In genomic region chr3:74603292-74603691, GRCh38 we compare ENCODE assay signal across 35 cellular contexts. TPM values are rescaled to one million over a fixed set of nuclear protein-coding genes. Genes with fewer than 3 reads are reported as not detected.
"Had no signal": no experiment of that assay in that cellular context is flagged by ENCODE, and none has a peak within 500 bp of the region (broad histone marks: within the 10 kb centered on the region; RNA-seq: fewer than 3 reads in every experiment).

No MANE protein-coding gene starts in this region.

- H3K27ac ChIP-seq: ascending aorta, breast epithelium, VCaP had no signal

- H3K27ac Mint-ChIP-seq: activated B cell treated with CpG ODN at 0.5 μM for 24 hours; activated CD4-positive, alpha-beta memory T cell treated with anti-CD3 and anti-CD28 coated beads, Interleukin-2, amount 10 ng/mL, durations not matched to agents 7 days and 5 days; activated CD4-positive, alpha-beta T cell treated with anti-CD3 and anti-CD28 coated beads for 36 hours; activated CD4-positive, alpha-beta T cell treated with anti-CD3 and anti-CD28 coated beads, Interleukin-2, amount 10 ng/mL, durations not matched to agents 7 days and 5 days; activated CD8-positive, alpha-beta memory T cell treated with anti-CD3 and anti-CD28 coated beads, Interleukin-2, amount 10 ng/mL, durations not matched to agents 7 days and 5 days; activated CD8-positive, alpha-beta T cell treated with anti-CD3 and anti-CD28 coated beads, Interleukin-2, amount 10 ng/mL, durations not matched to agents 7 days and 5 days; activated naive CD4-positive, alpha-beta T cell treated with anti-CD3 and anti-CD28 coated beads, Interleukin-2, amount 10 ng/mL, durations not matched to agents 7 days and 5 days; activated naive CD4-positive, alpha-beta T cell treated with anti-CD3 and anti-CD28 coated beads, Interleukin-2, amount 50 U/mL, for 24 hours; activated naive CD8-positive, alpha-beta T cell; activated naive CD8-positive, alpha-beta T cell treated with anti-CD3 and anti-CD28 coated beads, Interleukin-2, amount 10 ng/mL, durations not matched to agents 7 days and 5 days; activated naive CD8-positive, alpha-beta T cell treated with anti-CD3 and anti-CD28 coated beads, Interleukin-2, amount 50 U/mL, for 24 hours; activated T-cell treated with anti-CD3 and anti-CD28 coated beads, Interleukin-2, amount 50 U/mL, for 24 hours; activated T-helper 2 cell treated with anti-CD3 and anti-CD28 coated beads, Interferon-gamma antibody, Interleukin-2, Interleukin-4, amounts not matched to agents 10 μg/mL and 5 μg/mL and 100 μg/mL, durations not matched to agents 14 hours and 24 hours and 36 hours; brain; T-helper 1 cell treated with Interleukin-12 subunit alpha and Interleukin-12 subunit beta and Interleukin-4 antibody, amounts not matched to agents 30 μg/mL and 1 μg/mL, for 36 hours; T-helper 2 cell treated with Interferon-gamma antibody and Interleukin-4, amounts not matched to agents 5 μg/mL and 100 μg/mL, for 36 hours had no signal

- H3K4me3 ChIP-seq: ascending aorta, breast epithelium had no signal

- H3K36me3 Mint-ChIP-seq: activated CD8-positive, alpha-beta memory T cell treated with anti-CD3 and anti-CD28 coated beads, Interleukin-2, amount 10 ng/mL, durations not matched to agents 7 days and 5 days; activated naive CD4-positive, alpha-beta T cell treated with anti-CD3 and anti-CD28 coated beads, Interleukin-2, amount 10 ng/mL, durations not matched to agents 7 days and 5 days; activated naive CD4-positive, alpha-beta T cell treated with anti-CD3 and anti-CD28 coated beads, Interleukin-2, amount 50 U/mL, for 24 hours; activated naive CD8-positive, alpha-beta T cell; activated naive CD8-positive, alpha-beta T cell treated with anti-CD3 and anti-CD28 coated beads, Interleukin-2, amount 10 ng/mL, durations not matched to agents 7 days and 5 days; brain had no signal

- H3K27me3 Mint-ChIP-seq: activated B cell treated with CpG ODN at 0.5 μM for 24 hours; activated CD4-positive, alpha-beta memory T cell treated with anti-CD3 and anti-CD28 coated beads, Interleukin-2, amount 10 ng/mL, durations not matched to agents 7 days and 5 days; activated CD4-positive, alpha-beta T cell treated with anti-CD3 and anti-CD28 coated beads for 36 hours; activated CD4-positive, alpha-beta T cell treated with anti-CD3 and anti-CD28 coated beads, Interleukin-2, amount 10 ng/mL, durations not matched to agents 7 days and 5 days; activated CD8-positive, alpha-beta memory T cell treated with anti-CD3 and anti-CD28 coated beads, Interleukin-2, amount 10 ng/mL, durations not matched to agents 7 days and 5 days; activated naive CD4-positive, alpha-beta T cell treated with anti-CD3 and anti-CD28 coated beads, Interleukin-2, amount 10 ng/mL, durations not matched to agents 7 days and 5 days; activated naive CD4-positive, alpha-beta T cell treated with anti-CD3 and anti-CD28 coated beads, Interleukin-2, amount 50 U/mL, for 24 hours; activated naive CD8-positive, alpha-beta T cell; activated naive CD8-positive, alpha-beta T cell treated with anti-CD3 and anti-CD28 coated beads, Interleukin-2, amount 10 ng/mL, durations not matched to agents 7 days and 5 days; activated naive CD8-positive, alpha-beta T cell treated with anti-CD3 and anti-CD28 coated beads, Interleukin-2, amount 50 U/mL, for 24 hours; activated T-cell treated with anti-CD3 and anti-CD28 coated beads, Interleukin-2, amount 50 U/mL, for 24 hours; brain had no signal

- H3K36me3 ChIP-seq: ascending aorta, breast epithelium had no signal

- H3K4me3 Mint-ChIP-seq: activated B cell treated with CpG ODN at 0.5 μM for 24 hours; activated CD4-positive, alpha-beta memory T cell treated with anti-CD3 and anti-CD28 coated beads, Interleukin-2, amount 10 ng/mL, durations not matched to agents 7 days and 5 days; activated CD4-positive, alpha-beta T cell treated with anti-CD3 and anti-CD28 coated beads for 36 hours; activated CD4-positive, alpha-beta T cell treated with anti-CD3 and anti-CD28 coated beads, Interleukin-2, amount 10 ng/mL, durations not matched to agents 7 days and 5 days; activated CD8-positive, alpha-beta memory T cell treated with anti-CD3 and anti-CD28 coated beads, Interleukin-2, amount 10 ng/mL, durations not matched to agents 7 days and 5 days; activated CD8-positive, alpha-beta T cell treated with anti-CD3 and anti-CD28 coated beads, Interleukin-2, amount 10 ng/mL, durations not matched to agents 7 days and 5 days; activated naive CD4-positive, alpha-beta T cell treated with anti-CD3 and anti-CD28 coated beads, Interleukin-2, amount 10 ng/mL, durations not matched to agents 7 days and 5 days; activated naive CD4-positive, alpha-beta T cell treated with anti-CD3 and anti-CD28 coated beads, Interleukin-2, amount 50 U/mL, for 24 hours; activated naive CD8-positive, alpha-beta T cell; activated naive CD8-positive, alpha-beta T cell treated with anti-CD3 and anti-CD28 coated beads, Interleukin-2, amount 10 ng/mL, durations not matched to agents 7 days and 5 days; activated naive CD8-positive, alpha-beta T cell treated with anti-CD3 and anti-CD28 coated beads, Interleukin-2, amount 50 U/mL, for 24 hours; activated T-cell treated with anti-CD3 and anti-CD28 coated beads, Interleukin-2, amount 50 U/mL, for 24 hours; brain; T-helper 1 cell treated with Interleukin-12 subunit alpha and Interleukin-12 subunit beta and Interleukin-4 antibody, amounts not matched to agents 30 μg/mL and 1 μg/mL, for 36 hours; T-helper 2 cell treated with Interferon-gamma antibody and Interleukin-4, amounts not matched to agents 5 μg/mL and 100 μg/mL, for 36 hours had no signal

- ATAC-seq: activated CD4-positive, alpha-beta T cell treated with anti-CD3 and anti-CD28 coated beads for 36 hours; activated CD4-positive, CD25-positive, alpha-beta regulatory T cell treated with anti-CD3 and anti-CD28 coated beads, Interleukin-2, amount 50 U/mL, for 24 hours; activated CD8-positive, alpha-beta memory T cell treated with anti-CD3 and anti-CD28 coated beads, Interleukin-2, amount 10 ng/mL, durations not matched to agents 7 days and 5 days; activated CD8-positive, alpha-beta T cell treated with anti-CD3 and anti-CD28 coated beads, Interleukin-2, amount 10 ng/mL, durations not matched to agents 7 days and 5 days; activated naive CD8-positive, alpha-beta T cell treated with anti-CD3 and anti-CD28 coated beads, Interleukin-2, amount 50 U/mL, for 24 hours had no signal

- H3K4me1 Mint-ChIP-seq: activated B cell treated with CpG ODN at 0.5 μM for 24 hours; activated CD4-positive, alpha-beta memory T cell treated with anti-CD3 and anti-CD28 coated beads, Interleukin-2, amount 10 ng/mL, durations not matched to agents 7 days and 5 days; activated CD4-positive, alpha-beta T cell treated with anti-CD3 and anti-CD28 coated beads for 36 hours; activated CD4-positive, alpha-beta T cell treated with anti-CD3 and anti-CD28 coated beads, Interleukin-2, amount 10 ng/mL, durations not matched to agents 7 days and 5 days; activated CD8-positive, alpha-beta memory T cell treated with anti-CD3 and anti-CD28 coated beads, Interleukin-2, amount 10 ng/mL, durations not matched to agents 7 days and 5 days; activated naive CD4-positive, alpha-beta T cell treated with anti-CD3 and anti-CD28 coated beads, Interleukin-2, amount 10 ng/mL, durations not matched to agents 7 days and 5 days; activated naive CD4-positive, alpha-beta T cell treated with anti-CD3 and anti-CD28 coated beads, Interleukin-2, amount 50 U/mL, for 24 hours; activated naive CD8-positive, alpha-beta T cell treated with anti-CD3 and anti-CD28 coated beads, Interleukin-2, amount 10 ng/mL, durations not matched to agents 7 days and 5 days; activated naive CD8-positive, alpha-beta T cell treated with anti-CD3 and anti-CD28 coated beads, Interleukin-2, amount 50 U/mL, for 24 hours; brain had no signal

- H3K27me3 ChIP-seq: ascending aorta, breast epithelium had no signal

- DNase-seq: activated B cell treated with CpG ODN at 0.5 μM for 24 hours; activated CD4-positive, alpha-beta memory T cell treated with anti-CD3 and anti-CD28 coated beads, Interleukin-2, amount 10 ng/mL, durations not matched to agents 7 days and 5 days; activated CD4-positive, alpha-beta T cell treated with anti-CD3 and anti-CD28 coated beads for 1 hour; activated CD4-positive, alpha-beta T cell treated with anti-CD3 and anti-CD28 coated beads for 36 hours; activated CD4-positive, alpha-beta T cell treated with anti-CD3 and anti-CD28 coated beads for 48 hours; activated CD4-positive, alpha-beta T cell treated with anti-CD3 and anti-CD28 coated beads, Interleukin-2, amount 10 ng/mL, durations not matched to agents 7 days and 5 days; activated CD4-positive, alpha-beta T cell treated with anti-CD3 and anti-CD28 coated beads, Interleukin-2, amount 50 U/mL, for 48 hours; activated CD8-positive, alpha-beta memory T cell treated with anti-CD3 and anti-CD28 coated beads for 24 hours; activated CD8-positive, alpha-beta memory T cell treated with anti-CD3 and anti-CD28 coated beads, Interleukin-2, amount 10 ng/mL, durations not matched to agents 7 days and 5 days; activated CD8-positive, alpha-beta memory T cell treated with anti-CD3 and anti-CD28 coated beads, Interleukin-2, amount 50 U/mL, for 48 hours; activated CD8-positive, alpha-beta T cell treated with anti-CD3 and anti-CD28 coated beads, Interleukin-2, amount 10 ng/mL, durations not matched to agents 7 days and 5 days; activated effector memory CD4-positive, alpha-beta T cell treated with Interleukin-2 at 50 U/mL for 16 hours; activated gamma-delta T cell; activated naive CD4-positive, alpha-beta T cell treated with anti-CD3 and anti-CD28 coated beads, Interleukin-2, amount 10 ng/mL, durations not matched to agents 7 days and 5 days; activated naive CD4-positive, alpha-beta T cell treated with Interleukin-2 at 50 U/mL for 16 hours; activated naive CD8-positive, alpha-beta T cell treated with anti-CD3 and anti-CD28 coated beads, Interleukin-2, amount 10 ng/mL, durations not matched to agents 7 days and 5 days; activated naive CD8-positive, alpha-beta T cell treated with anti-CD3 and anti-CD28 coated beads, Interleukin-2, amount 50 U/mL, for 24 hours; activated T-cell treated with anti-CD3 and anti-CD28 coated beads, Interleukin-2, amount 50 U/mL, for 24 hours; activated T-cell treated with anti-CD3 and anti-CD28 coated beads, Interleukin-2, amount 50 U/mL, for 48 hours; amygdala; anterior cingulate cortex; central memory CD4-positive, alpha-beta T cell; T-helper 1 cell; T-helper 2 cell; T-helper 9 cell had no signal

RNA-seq across cellular contexts. Expression of gene CNTN3, which starts 11.2 kb away (rescaled TPM):
- total RNA-seq: activated B cell treated with CpG ODN at 0.5 μM for 24 hours; activated CD4-positive, alpha-beta memory T cell treated with anti-CD3 and anti-CD28 coated beads, Interleukin-2, amount 10 ng/mL, durations not matched to agents 7 days and 5 days; activated CD4-positive, alpha-beta T cell treated with anti-CD3 and anti-CD28 coated beads for 36 hours; activated CD4-positive, alpha-beta T cell treated with anti-CD3 and anti-CD28 coated beads, Interleukin-2, amount 10 ng/mL, durations not matched to agents 7 days and 5 days; activated CD8-positive, alpha-beta memory T cell treated with anti-CD3 and anti-CD28 coated beads, Interleukin-2, amount 10 ng/mL, durations not matched to agents 7 days and 5 days; activated CD8-positive, alpha-beta T cell treated with anti-CD3 and anti-CD28 coated beads, Interleukin-2, amount 10 ng/mL, durations not matched to agents 7 days and 5 days; activated naive CD8-positive, alpha-beta T cell treated with anti-CD3 and anti-CD28 coated beads, Interleukin-2, amount 10 ng/mL, durations not matched to agents 7 days and 5 days; activated T-helper 2 cell treated with anti-CD3 and anti-CD28 coated beads, Interferon-gamma antibody, Interleukin-2, Interleukin-4, amounts not matched to agents 10 μg/mL and 5 μg/mL and 100 μg/mL, durations not matched to agents 14 hours and 24 hours and 36 hours had no signal
